In the genomic region with DNA sequence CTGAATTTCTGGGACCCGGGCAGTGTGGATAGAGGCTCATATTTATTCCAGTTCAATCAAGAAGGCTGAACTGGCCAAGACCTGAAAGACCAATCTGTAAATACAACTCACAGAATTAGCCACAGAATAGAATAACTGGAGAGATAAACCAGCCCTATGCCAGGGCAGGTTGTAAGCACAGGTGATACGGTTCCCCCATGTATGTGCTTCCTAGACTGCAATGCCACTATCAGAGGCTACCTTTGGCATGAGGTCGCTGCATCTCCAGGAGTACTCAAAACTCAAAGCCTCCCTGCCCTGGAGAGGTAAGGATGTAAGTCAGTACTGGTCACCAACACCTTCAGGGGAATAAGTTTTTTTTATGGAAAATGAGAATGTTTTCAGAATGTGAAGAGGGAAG, we compare ENCODE assay signal across 32 cellular contexts.
"Had no signal": no experiment of that assay in that cellular context is flagged by ENCODE, and none has a peak within 500 bp of the region (broad histone marks: within the 10 kb centered on the region; RNA-seq: fewer than 3 reads in every experiment).

No MANE protein-coding gene starts in this region.

- ATAC-seq: activated CD4-positive, alpha-beta T cell treated with anti-CD3 and anti-CD28 coated beads for 36 hours; activated CD8-positive, alpha-beta memory T cell treated with anti-CD3 and anti-CD28 coated beads, Interleukin-2, amount 10 ng/mL, durations not matched to agents 7 days and 5 days; activated CD8-positive, alpha-beta T cell treated with anti-CD3 and anti-CD28 coated beads, Interleukin-2, amount 10 ng/mL, durations not matched to agents 7 days and 5 days; activated naive CD8-positive, alpha-beta T cell treated with anti-CD3 and anti-CD28 coated beads, Interleukin-2, amount 50 U/mL, for 24 hours; effector memory CD8-positive, alpha-beta T cell; foreskin keratinocyte; gastrocnemius medialis had no signal

- H3K27me3 Mint-ChIP-seq: activated CD4-positive, alpha-beta memory T cell treated with anti-CD3 and anti-CD28 coated beads for 36 hours; activated CD4-positive, alpha-beta T cell treated with anti-CD3 and anti-CD28 coated beads, Interleukin-2, amount 10 ng/mL, durations not matched to agents 24 days and 14 days; activated CD8-positive, alpha-beta memory T cell treated with anti-CD3 and anti-CD28 coated beads, Interleukin-2, amount 10 ng/mL, durations not matched to agents 7 days and 5 days; activated naive CD8-positive, alpha-beta T cell treated with anti-CD3 and anti-CD28 coated beads, Interleukin-2, amount 50 U/mL, for 24 hours had no signal

- DNase-seq: activated CD4-positive, alpha-beta memory T cell treated with anti-CD3 and anti-CD28 coated beads for 36 hours; activated CD4-positive, alpha-beta T cell treated with anti-CD3 and anti-CD28 coated beads for 36 hours; activated CD4-positive, alpha-beta T cell treated with anti-CD3 and anti-CD28 coated beads, Interleukin-2, amount 10 ng/mL, durations not matched to agents 24 days and 14 days; activated CD4-positive, CD25-positive, alpha-beta regulatory T cell; activated CD4-positive, CD25-positive, alpha-beta regulatory T cell treated with anti-CD3 and anti-CD28 coated beads, Interleukin-2, amount 50 U/mL, for 72 hours; activated CD8-positive, alpha-beta memory T cell treated with anti-CD3 and anti-CD28 coated beads, Interleukin-2, amount 10 ng/mL, durations not matched to agents 7 days and 5 days; activated CD8-positive, alpha-beta memory T cell treated with anti-CD3 and anti-CD28 coated beads, Interleukin-2, amount 50 U/mL, for 4 hours; activated CD8-positive, alpha-beta T cell treated with anti-CD3 and anti-CD28 coated beads, Interleukin-2, amount 10 ng/mL, durations not matched to agents 7 days and 5 days; activated effector memory CD4-positive, alpha-beta T cell treated with anti-CD3 and anti-CD28 coated beads, Interleukin-2, amount 50 U/mL, for 16 hours; activated naive CD4-positive, alpha-beta T cell treated with anti-CD3 and anti-CD28 coated beads for 36 hours; activated naive CD8-positive, alpha-beta T cell treated with anti-CD3 and anti-CD28 coated beads for 36 hours; activated naive CD8-positive, alpha-beta T cell treated with anti-CD3 and anti-CD28 coated beads, Interleukin-2, amount 50 U/mL, for 24 hours; activated T-cell treated with anti-CD3 and anti-CD28 coated beads, Interleukin-2, amount 50 U/mL, for 1 hour; activated T-cell treated with anti-CD3 and anti-CD28 coated beads, Interleukin-2, amount 50 U/mL, for 48 hours; adrenal gland; amygdala; caudate nucleus; cortex of kidney; dermis blood vessel endothelial cell; effector CD4-positive, alpha-beta T cell; effector memory CD8-positive, alpha-beta T cell; erythroblast; foreskin keratinocyte; gastrocnemius medialis; glutamatergic neuron; T-helper 2 cell had no signal

- H3K27ac Mint-ChIP-seq: activated CD4-positive, alpha-beta memory T cell treated with anti-CD3 and anti-CD28 coated beads for 36 hours; activated CD4-positive, alpha-beta T cell treated with anti-CD3 and anti-CD28 coated beads for 36 hours; activated CD4-positive, alpha-beta T cell treated with anti-CD3 and anti-CD28 coated beads, Interleukin-2, amount 10 ng/mL, durations not matched to agents 24 days and 14 days; activated CD8-positive, alpha-beta memory T cell treated with anti-CD3 and anti-CD28 coated beads, Interleukin-2, amount 10 ng/mL, durations not matched to agents 7 days and 5 days; activated CD8-positive, alpha-beta T cell treated with anti-CD3 and anti-CD28 coated beads, Interleukin-2, amount 10 ng/mL, durations not matched to agents 7 days and 5 days; activated naive CD4-positive, alpha-beta T cell treated with anti-CD3 and anti-CD28 coated beads for 36 hours; activated naive CD4-positive, alpha-beta T cell treated with anti-CD3 and anti-CD28 coated beads, Interleukin-2, amount 50 U/mL, for 24 hours; activated naive CD8-positive, alpha-beta T cell treated with anti-CD3 and anti-CD28 coated beads for 36 hours; activated naive CD8-positive, alpha-beta T cell treated with anti-CD3 and anti-CD28 coated beads, Interleukin-2, amount 50 U/mL, for 24 hours; activated T-helper 1 cell treated with anti-CD3 and anti-CD28 coated beads, Interleukin-12 subunit alpha, Interleukin-12 subunit beta, Interleukin-2, Interleukin-4 antibody, amounts not matched to agents 30 ng/mL and 10 ng/mL and 1 ng/mL, durations not matched to agents 14 hours and 24 hours and 36 hours; activated T-helper 2 cell treated with anti-CD3 and anti-CD28 coated beads, Interferon-gamma antibody, Interleukin-2, Interleukin-4, amounts not matched to agents 10 μg/mL and 5 μg/mL and 100 μg/mL, durations not matched to agents 14 hours and 24 hours and 36 hours; effector memory CD8-positive, alpha-beta T cell had no signal

- H3K27me3 ChIP-seq: adrenal gland, body of pancreas, esophagus muscularis mucosa, foreskin keratinocyte, gastrocnemius medialis had no signal

- H3K4me3 ChIP-seq: adrenal gland, body of pancreas, esophagus muscularis mucosa, gastrocnemius medialis had no signal

- H3K4me1 ChIP-seq: foreskin keratinocyte had no signal

- H3K36me3 ChIP-seq: adrenal gland, esophagus muscularis mucosa, gastrocnemius medialis had no signal

- H3K36me3 Mint-ChIP-seq: activated CD4-positive, alpha-beta memory T cell treated with anti-CD3 and anti-CD28 coated beads for 36 hours; activated CD8-positive, alpha-beta memory T cell treated with anti-CD3 and anti-CD28 coated beads, Interleukin-2, amount 10 ng/mL, durations not matched to agents 7 days and 5 days; activated naive CD4-positive, alpha-beta T cell treated with anti-CD3 and anti-CD28 coated beads, Interleukin-2, amount 50 U/mL, for 24 hours; activated naive CD8-positive, alpha-beta T cell treated with anti-CD3 and anti-CD28 coated beads for 36 hours had no signal

- H3K4me3 Mint-ChIP-seq: activated CD4-positive, alpha-beta memory T cell treated with anti-CD3 and anti-CD28 coated beads for 36 hours; activated CD4-positive, alpha-beta T cell treated with anti-CD3 and anti-CD28 coated beads for 36 hours; activated CD4-positive, alpha-beta T cell treated with anti-CD3 and anti-CD28 coated beads, Interleukin-2, amount 10 ng/mL, durations not matched to agents 24 days and 14 days; activated CD8-positive, alpha-beta memory T cell treated with anti-CD3 and anti-CD28 coated beads, Interleukin-2, amount 10 ng/mL, durations not matched to agents 7 days and 5 days; activated CD8-positive, alpha-beta T cell treated with anti-CD3 and anti-CD28 coated beads, Interleukin-2, amount 10 ng/mL, durations not matched to agents 7 days and 5 days; activated naive CD4-positive, alpha-beta T cell treated with anti-CD3 and anti-CD28 coated beads for 36 hours; activated naive CD4-positive, alpha-beta T cell treated with anti-CD3 and anti-CD28 coated beads, Interleukin-2, amount 50 U/mL, for 24 hours; activated naive CD8-positive, alpha-beta T cell treated with anti-CD3 and anti-CD28 coated beads for 36 hours; activated naive CD8-positive, alpha-beta T cell treated with anti-CD3 and anti-CD28 coated beads, Interleukin-2, amount 50 U/mL, for 24 hours; activated T-helper 1 cell treated with anti-CD3 and anti-CD28 coated beads, Interleukin-12 subunit alpha, Interleukin-12 subunit beta, Interleukin-2, Interleukin-4 antibody, amounts not matched to agents 30 ng/mL and 10 ng/mL and 1 ng/mL, durations not matched to agents 14 hours and 24 hours and 36 hours; effector memory CD8-positive, alpha-beta T cell had no signal

- H3K9me3 ChIP-seq: adrenal gland, body of pancreas, esophagus muscularis mucosa, gastrocnemius medialis had no signal

- FAIRE-seq: colon had no signal

- H3K9me3 Mint-ChIP-seq: activated CD4-positive, alpha-beta memory T cell treated with anti-CD3 and anti-CD28 coated beads for 36 hours; activated CD4-positive, alpha-beta T cell treated with anti-CD3 and anti-CD28 coated beads, Interleukin-2, amount 10 ng/mL, durations not matched to agents 24 days and 14 days; activated naive CD4-positive, alpha-beta T cell treated with anti-CD3 and anti-CD28 coated beads for 36 hours; activated naive CD4-positive, alpha-beta T cell treated with anti-CD3 and anti-CD28 coated beads, Interleukin-2, amount 50 U/mL, for 24 hours; activated naive CD8-positive, alpha-beta T cell treated with anti-CD3 and anti-CD28 coated beads for 36 hours; activated naive CD8-positive, alpha-beta T cell treated with anti-CD3 and anti-CD28 coated beads, Interleukin-2, amount 50 U/mL, for 24 hours; activated T-helper 1 cell treated with anti-CD3 and anti-CD28 coated beads, Interleukin-12 subunit alpha, Interleukin-12 subunit beta, Interleukin-2, Interleukin-4 antibody, amounts not matched to agents 30 ng/mL and 10 ng/mL and 1 ng/mL, durations not matched to agents 14 hours and 24 hours and 36 hours; activated T-helper 2 cell treated with anti-CD3 and anti-CD28 coated beads, Interferon-gamma antibody, Interleukin-2, Interleukin-4, amounts not matched to agents 10 μg/mL and 5 μg/mL and 100 μg/mL, durations not matched to agents 14 hours and 24 hours and 36 hours; effector memory CD8-positive, alpha-beta T cell had no signal

- H3K4me1 Mint-ChIP-seq: activated CD4-positive, alpha-beta T cell treated with anti-CD3 and anti-CD28 coated beads for 36 hours; activated CD4-positive, alpha-beta T cell treated with anti-CD3 and anti-CD28 coated beads, Interleukin-2, amount 10 ng/mL, durations not matched to agents 24 days and 14 days; activated CD8-positive, alpha-beta memory T cell treated with anti-CD3 and anti-CD28 coated beads, Interleukin-2, amount 10 ng/mL, durations not matched to agents 7 days and 5 days; activated naive CD4-positive, alpha-beta T cell treated with anti-CD3 and anti-CD28 coated beads, Interleukin-2, amount 50 U/mL, for 24 hours; activated naive CD8-positive, alpha-beta T cell treated with anti-CD3 and anti-CD28 coated beads for 36 hours; activated naive CD8-positive, alpha-beta T cell treated with anti-CD3 and anti-CD28 coated beads, Interleukin-2, amount 50 U/mL, for 24 hours had no signal

- H3K27ac ChIP-seq: adrenal gland, esophagus muscularis mucosa, foreskin keratinocyte, gastrocnemius medialis had no signal
